Comparison of ENCODE assay signal across 12 cellular contexts in genomic region chr2:71578665-71579371, GRCh38.
DNase-seq lines count a peak whose midpoint lies in the region; ATAC-seq and TF ChIP-seq lines count a peak whose summit lies in the region.
"Had no signal": no experiment of that assay in that cellular context is flagged by ENCODE, and none has a peak within 500 bp of the region (broad histone marks: within the 10 kb centered on the region; RNA-seq: fewer than 3 reads in every experiment).

No MANE protein-coding gene starts in this region.

- no peaks in the 10 kb centered on the region for H3K4me1 Mint-ChIP-seq in activated CD4-positive, alpha-beta T cell treated with anti-CD3 and anti-CD28 coated beads, Interleukin-2, amount 10 ng/mL, durations not matched to agents 7 days and 5 days

- DNase-seq in fibroblast of villous mesenchyme (ENCODE audit: low read depth) (peak; percentile 30), middle frontal gyrus (ENCODE audit: extremely low spot score, low spot score) (peak; percentile 51), SKM-1 treated with dmso at 0.1 percent for 144 hours (lab: John Stamatoyannopoulos, UW; ENCODE audit: unreplicated experiment) (no peak)
- DNase-seq in activated CD4-positive, alpha-beta T cell treated with anti-CD3 and anti-CD28 coated beads, Interleukin-2, amount 10 ng/mL, durations not matched to agents 7 days and 5 days = no peak
- DNase-seq in stimulated activated CD4-positive, alpha-beta T cell treated with anti-CD3 and anti-CD28 coated beads, Interleukin-2, amount 100 ng/mL, for 48 hours = no peak
- DNase-seq: Calu3, left colon, T-helper 9 cell had no signal

- peak overlapping the region; percentile 18 for H3K4me3 ChIP-seq in WI38 (ENCODE audit: low read depth, low read length)
- H3K4me3 ChIP-seq in fibroblast of villous mesenchyme (ENCODE audit: low read depth, low read length) = no peak overlapping the region

- TF ChIP-seq CTCF in WI38 (IDR thresholded peaks at IDR 0.05; ENCODE audit: low read depth, low read length) (no peak), fibroblast of villous mesenchyme (IDR thresholded peaks at IDR 0.05; ENCODE audit: insufficient read depth, low read depth, low read length) (no peak)

- H3K27ac Mint-ChIP-seq in activated CD4-positive, alpha-beta T cell treated with anti-CD3 and anti-CD28 coated beads, Interleukin-2, amount 10 ng/mL, durations not matched to agents 7 days and 5 days = no peak overlapping the region

- no peaks in the 10 kb centered on the region for H3K9me3 Mint-ChIP-seq in activated CD4-positive, alpha-beta T cell treated with anti-CD3 and anti-CD28 coated beads, Interleukin-2, amount 10 ng/mL, durations not matched to agents 7 days and 5 days

- POLR2A ChIA-PET in activated CD4-positive, alpha-beta T cell treated with anti-CD3 and anti-CD28 coated beads, Interleukin-2, amount 10 ng/mL, durations not matched to agents 7 days and 5 days (lab: Charles Lee) = no interaction called here

- ATAC-seq in HG03457 (IDR thresholded peaks at IDR 0.05; ENCODE audit: unreplicated experiment) = no peak
- ATAC-seq: left colon had no signal

- H3K36me3 Mint-ChIP-seq in activated CD4-positive, alpha-beta T cell treated with anti-CD3 and anti-CD28 coated beads, Interleukin-2, amount 10 ng/mL, durations not matched to agents 7 days and 5 days (ENCODE audit: low read depth) = no peaks in the 10 kb centered on the region

- CTCF ChIA-PET in activated CD4-positive, alpha-beta T cell treated with anti-CD3 and anti-CD28 coated beads, Interleukin-2, amount 10 ng/mL, durations not matched to agents 7 days and 5 days (lab: Charles Lee) = interaction anchor here (0.6 kb wide), 1 partner anchor 708 kb away, joined by 4 read pairs; no protein-coding TSS in a partner anchor

- no peak overlapping the region for H3K4me3 Mint-ChIP-seq in activated CD4-positive, alpha-beta T cell treated with anti-CD3 and anti-CD28 coated beads, Interleukin-2, amount 10 ng/mL, durations not matched to agents 7 days and 5 days

- H3K27ac ChIP-seq in temporal lobe (ENCODE audit: low read depth, low read length) = peak overlapping the region; percentile 98
- H3K27ac ChIP-seq: KMS-11 had no signal

- no peaks in the 10 kb centered on the region for H3K27me3 Mint-ChIP-seq in activated CD4-positive, alpha-beta T cell treated with anti-CD3 and anti-CD28 coated beads, Interleukin-2, amount 10 ng/mL, durations not matched to agents 7 days and 5 days

Comparison
In these comparisons a context has a peak if more than half of its experiments do, and no peak if none do; other contexts are left out.
1. DNase-seq: peak in fibroblast of villous mesenchyme (single experiment) and middle frontal gyrus (single experiment); none in activated CD4-positive, alpha-beta T cell treated with anti-CD3 and anti-CD28 coated beads, Interleukin-2, amount 10 ng/mL, durations not matched to agents 7 days and 5 days (single experiment), stimulated activated CD4-positive, alpha-beta T cell treated with anti-CD3 and anti-CD28 coated beads, Interleukin-2, amount 100 ng/mL, for 48 hours (0 of 2) and SKM-1 treated with dmso at 0.1 percent for 144 hours (single experiment).